8 cellular contexts compared by ENCODE assay signal in genomic region chr14:86057018-86057667, GRCh38.
DNase-seq lines count a peak whose midpoint lies in the region; ATAC-seq and TF ChIP-seq lines count a peak whose summit lies in the region.

No MANE protein-coding gene starts in this region.

- H3K9me3 ChIP-seq in right atrium auricular region (no peaks in the 10 kb centered on the region), WERI-Rb-1 (ENCODE audit: severe bottlenecking) (no peaks in the 10 kb centered on the region), gastroesophageal sphincter (no peaks in the 10 kb centered on the region)

- TF ChIP-seq CTCF in right atrium auricular region (IDR thresholded peaks at IDR 0.05): peak; percentile 26 to 67
- peak; percentile 92 for TF ChIP-seq CTCF in LNCaP clone FGC (IDR thresholded peaks at IDR 0.05; ENCODE audit: control insufficient read depth, extremely low read depth, insufficient read depth)
- peak; percentile 63 for TF ChIP-seq CTCF in WERI-Rb-1 (IDR thresholded peaks at IDR 0.05; ENCODE audit: low read depth, low read length)
- peak; percentile 35 to 55 (median 40) for TF ChIP-seq CTCF in gastroesophageal sphincter (IDR thresholded peaks at IDR 0.05)

- 47 to 57% methylated on average over 3 of the region's 3 CpGs for WGBS in gastroesophageal sphincter (ENCODE audit: low coverage in 1 of 2), 2 donors

- H3K27me3 ChIP-seq in right atrium auricular region: no peaks in the 10 kb centered on the region
- H3K27me3 ChIP-seq in WERI-Rb-1 (ENCODE audit: insufficient read depth, low read depth, severe bottlenecking): no peaks in the 10 kb centered on the region
- H3K27me3 ChIP-seq in gastroesophageal sphincter: no peaks in the 10 kb centered on the region

- DNase-seq in right atrium auricular region (ENCODE audit: low spot score) (no peak), left ventricle myocardium superior (no peak), LNCaP clone FGC (ENCODE audit: low read depth) (peak; percentile 23), WERI-Rb-1 (peak; percentile 45), NCI-H774 (lab: John Stamatoyannopoulos, UW) (no peak)
- peak; percentile 24 to 25 for DNase-seq in stimulated activated CD4-positive, alpha-beta T cell treated with anti-CD3 and anti-CD28 coated beads, Interleukin-2, amount 100 ng/mL, for 48 hours
- DNase-seq in activated effector memory CD4-positive, alpha-beta T cell treated with anti-CD3 and anti-CD28 coated beads, Interleukin-2, amount 50 U/mL, for 16 hours: no peak

- H3K36me3 ChIP-seq in right atrium auricular region (no peaks in the 10 kb centered on the region), WERI-Rb-1 (no peaks in the 10 kb centered on the region), gastroesophageal sphincter (no peaks in the 10 kb centered on the region)

- H3K4me3 ChIP-seq in right atrium auricular region: no peak overlapping the region
- no peak overlapping the region for H3K4me3 ChIP-seq in LNCaP clone FGC (ENCODE audit: low read depth, low read length)
- no peak overlapping the region for H3K4me3 ChIP-seq in WERI-Rb-1 (ENCODE audit: low read depth, low read length)
- no peak overlapping the region for H3K4me3 ChIP-seq in gastroesophageal sphincter

- H3K4me1 ChIP-seq in right atrium auricular region: no peaks in the 10 kb centered on the region
- no peaks in the 10 kb centered on the region for H3K4me1 ChIP-seq in gastroesophageal sphincter

- no peak for TF ChIP-seq POLR2A in gastroesophageal sphincter (IDR thresholded peaks at IDR 0.05)

- no peak for ATAC-seq in left ventricle myocardium superior
- ATAC-seq in gastroesophageal sphincter: no peak

- intact Hi-C loops in left ventricle myocardium superior (cut with micrococcal nuclease): no loop called here

- H3K27ac ChIP-seq in right atrium auricular region (no peak overlapping the region), WERI-Rb-1 (no peak overlapping the region), gastroesophageal sphincter (no peak overlapping the region)

- TF ChIP-seq EP300 in gastroesophageal sphincter (IDR thresholded peaks at IDR 0.05): no peak

Comparison
In these comparisons a context has a peak if more than half of its experiments do, and no peak if none do; other contexts are left out.
1. DNase-seq: peak in LNCaP clone FGC (single experiment), WERI-Rb-1 (single experiment) and stimulated activated CD4-positive, alpha-beta T cell treated with anti-CD3 and anti-CD28 coated beads, Interleukin-2, amount 100 ng/mL, for 48 hours (2 of 2); none in right atrium auricular region (single experiment), left ventricle myocardium superior (single experiment), NCI-H774 (single experiment) and activated effector memory CD4-positive, alpha-beta T cell treated with anti-CD3 and anti-CD28 coated beads, Interleukin-2, amount 50 U/mL, for 16 hours (single experiment).
2. CTCF ChIP-seq: peak in every context shown above with its lines; median percentile 92 in LNCaP clone FGC; 63 in WERI-Rb-1; 46 in right atrium auricular region; 40 in gastroesophageal sphincter.